Comparison of ENCODE assay signal across 19 cellular contexts in genomic region chr3:177524742-177525141, GRCh38.
"Had no signal": no experiment of that assay in that cellular context is flagged by ENCODE, and none has a peak within 500 bp of the region (broad histone marks: within the 10 kb centered on the region; RNA-seq: fewer than 3 reads in every experiment).

No MANE protein-coding gene starts in this region.

- H3K27ac ChIP-seq: brain microvascular endothelial cell, VCaP had no signal

- H3K27ac Mint-ChIP-seq: activated CD4-positive, alpha-beta memory T cell treated with anti-CD3 and anti-CD28 coated beads, Interleukin-2, amount 10 ng/mL, durations not matched to agents 7 days and 5 days; activated CD4-positive, alpha-beta T cell treated with anti-CD3 and anti-CD28 coated beads for 36 hours; activated naive CD4-positive, alpha-beta T cell treated with anti-CD3 and anti-CD28 coated beads, Interleukin-2, amount 10 ng/mL, durations not matched to agents 7 days and 5 days; activated naive CD8-positive, alpha-beta T cell treated with anti-CD3 and anti-CD28 coated beads for 36 hours; activated T-cell treated with anti-CD3 and anti-CD28 coated beads, Interleukin-2, amount 50 U/mL, for 72 hours; activated T-helper 2 cell treated with anti-CD3 and anti-CD28 coated beads, Interferon-gamma antibody, Interleukin-2, Interleukin-4, amounts not matched to agents 10 μg/mL and 5 μg/mL and 100 μg/mL, durations not matched to agents 14 hours and 24 hours and 36 hours had no signal

- ATAC-seq: activated CD4-positive, alpha-beta T cell treated with anti-CD3 and anti-CD28 coated beads for 36 hours; activated T-cell treated with anti-CD3 and anti-CD28 coated beads, Interleukin-2, amount 50 U/mL, for 72 hours; T-cell had no signal

- H3K27me3 Mint-ChIP-seq: activated CD4-positive, alpha-beta memory T cell treated with anti-CD3 and anti-CD28 coated beads, Interleukin-2, amount 10 ng/mL, durations not matched to agents 7 days and 5 days; activated CD4-positive, alpha-beta T cell treated with anti-CD3 and anti-CD28 coated beads for 36 hours; activated naive CD4-positive, alpha-beta T cell treated with anti-CD3 and anti-CD28 coated beads, Interleukin-2, amount 10 ng/mL, durations not matched to agents 7 days and 5 days; activated naive CD8-positive, alpha-beta T cell treated with anti-CD3 and anti-CD28 coated beads for 36 hours; T-cell had no signal

- H3K27me3 ChIP-seq: brain microvascular endothelial cell had no signal

- H3K36me3 ChIP-seq: brain microvascular endothelial cell had no signal

- H3K36me3 Mint-ChIP-seq: activated naive CD4-positive, alpha-beta T cell treated with anti-CD3 and anti-CD28 coated beads, Interleukin-2, amount 10 ng/mL, durations not matched to agents 7 days and 5 days; T-cell had no signal

- H3K9me3 Mint-ChIP-seq: activated T-helper 2 cell treated with anti-CD3 and anti-CD28 coated beads, Interferon-gamma antibody, Interleukin-2, Interleukin-4, amounts not matched to agents 10 μg/mL and 5 μg/mL and 100 μg/mL, durations not matched to agents 14 hours and 24 hours and 36 hours had no signal

- DNase-seq: activated CD4-positive, alpha-beta memory T cell treated with anti-CD3 and anti-CD28 coated beads, Interleukin-2, amount 10 ng/mL, durations not matched to agents 7 days and 5 days; activated CD4-positive, alpha-beta T cell treated with anti-CD3 and anti-CD28 coated beads for 36 hours; activated CD4-positive, alpha-beta T cell treated with anti-CD3 and anti-CD28 coated beads, Interleukin-2, amount 50 U/mL, for 1 hour; activated gamma-delta T cell treated with Interleukin-2 at 50 U/mL for 16 hours; activated naive CD4-positive, alpha-beta T cell treated with anti-CD3 and anti-CD28 coated beads, Interleukin-2, amount 10 ng/mL, durations not matched to agents 7 days and 5 days; activated naive CD8-positive, alpha-beta T cell treated with anti-CD3 and anti-CD28 coated beads for 36 hours; activated T-cell treated with anti-CD3 and anti-CD28 coated beads, Interleukin-2, amount 50 U/mL, for 72 hours; brain microvascular endothelial cell; MM.1S; NCI-H1105; NCI-H1436 treated with DMSO at 0.1 percent for 48 hours; NCI-H187; NCI-H2081; SHP77 treated with DMSO at 0.1 percent for 48 hours; T-cell; T-helper 2 cell; T1000 had no signal

- H3K4me3 Mint-ChIP-seq: activated CD4-positive, alpha-beta memory T cell treated with anti-CD3 and anti-CD28 coated beads, Interleukin-2, amount 10 ng/mL, durations not matched to agents 7 days and 5 days; activated CD4-positive, alpha-beta T cell treated with anti-CD3 and anti-CD28 coated beads for 36 hours; activated naive CD4-positive, alpha-beta T cell treated with anti-CD3 and anti-CD28 coated beads, Interleukin-2, amount 10 ng/mL, durations not matched to agents 7 days and 5 days; activated naive CD8-positive, alpha-beta T cell treated with anti-CD3 and anti-CD28 coated beads for 36 hours; activated T-cell treated with anti-CD3 and anti-CD28 coated beads, Interleukin-2, amount 50 U/mL, for 72 hours; T-cell had no signal
